In the genomic region with DNA sequence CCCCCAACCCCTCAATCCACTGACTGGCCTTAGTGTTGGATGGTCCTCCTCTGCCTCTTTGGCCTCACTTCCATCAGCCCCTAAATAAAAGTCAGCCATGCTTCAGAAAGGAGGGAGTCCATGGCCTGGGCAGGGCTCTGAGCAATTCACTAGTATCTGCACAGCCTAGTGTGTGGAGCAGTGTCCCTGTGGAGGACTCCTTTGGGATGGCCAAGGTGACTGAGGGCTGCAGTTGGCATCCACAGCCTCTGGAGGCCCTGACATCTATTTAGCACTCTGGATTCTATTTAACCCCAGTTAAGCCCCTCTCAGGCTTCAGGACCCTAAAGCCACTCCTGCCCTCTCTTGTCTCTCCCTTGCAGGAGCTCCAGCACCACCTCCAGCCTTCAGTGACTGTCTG, we compare ENCODE assay signal across 15 cellular contexts. TPM values are rescaled to one million over a fixed set of nuclear protein-coding genes. Genes with fewer than 3 reads are reported as not detected.
DNase-seq lines count a peak whose midpoint lies in the region; ATAC-seq, FAIRE-seq and TF ChIP-seq lines count a peak whose summit lies in the region.
"Had no signal": no experiment of that assay in that cellular context is flagged by ENCODE, and none has a peak within 500 bp of the region (broad histone marks: within the 10 kb centered on the region; RNA-seq: fewer than 3 reads in every experiment).

No MANE protein-coding gene starts in this region.

- H3K27me3 ChIP-seq in sigmoid colon (peaks cover 0 to 40% (median 6%) of the 10 kb centered on the region in 3 donors), pancreas (no peaks in the 10 kb centered on the region), psoas muscle (ENCODE audit: insufficient read depth in 3 of 3, low read length in 2 of 3) (peaks cover 0 to 35% (median 10%) of the 10 kb centered on the region in 3 donors)
- H3K27me3 ChIP-seq: BLaER1 had no signal

- no peak for TF ChIP-seq POLR2A in sigmoid colon (IDR thresholded peaks at IDR 0.05)

- no peak overlapping the region for H3K4me3 ChIP-seq in sigmoid colon
- no peak overlapping the region for H3K4me3 ChIP-seq in pancreas
- no peak overlapping the region for H3K4me3 ChIP-seq in psoas muscle
- H3K4me3 ChIP-seq: BLaER1 had no signal

- no peak for DNase-seq in activated CD4-positive, alpha-beta T cell treated with anti-CD3 and anti-CD28 coated beads for 36 hours
- DNase-seq in activated CD4-positive, alpha-beta T cell treated with anti-CD3 and anti-CD28 coated beads for 48 hours: no peak
- peak; percentile 7 for DNase-seq in 8988T
- DNase-seq in central memory CD8-positive, alpha-beta T cell (ENCODE audit: low spot score in 2 of 2): no peak
- DNase-seq in sigmoid colon: peak; percentile 25
- no peak for DNase-seq in pancreas
- no peak for DNase-seq in NCI-H2196 (lab: John Stamatoyannopoulos, UW; ENCODE audit: unreplicated experiment)
- no peak for DNase-seq in psoas muscle
- DNase-seq: AML-193, DMS53, GF-D8, H7 had no signal

- no peak for TF ChIP-seq CTCF in sigmoid colon (IDR thresholded peaks at IDR 0.05)
- TF ChIP-seq CTCF in pancreas (IDR thresholded peaks at IDR 0.05): no peak
- TF ChIP-seq CTCF in psoas muscle (IDR thresholded peaks at IDR 0.05): no peak

- H3K4me3 Mint-ChIP-seq in activated CD4-positive, alpha-beta T cell treated with anti-CD3 and anti-CD28 coated beads for 36 hours: no peak overlapping the region
- H3K4me3 Mint-ChIP-seq in central memory CD8-positive, alpha-beta T cell: no peak overlapping the region

- no peak for ATAC-seq in activated CD4-positive, alpha-beta T cell treated with anti-CD3 and anti-CD28 coated beads for 36 hours
- ATAC-seq in central memory CD8-positive, alpha-beta T cell (replicated peaks; ENCODE audit: extremely low read depth, poor library complexity, severe bottlenecking): no peak
- ATAC-seq in pancreas (no peak), psoas muscle (no peak)

- H3K9me3 Mint-ChIP-seq in activated CD4-positive, alpha-beta T cell treated with anti-CD3 and anti-CD28 coated beads for 36 hours (ENCODE audit: low read depth): no peaks in the 10 kb centered on the region
- no peaks in the 10 kb centered on the region for H3K9me3 Mint-ChIP-seq in central memory CD8-positive, alpha-beta T cell

- intact Hi-C loops in activated CD4-positive, alpha-beta T cell treated with anti-CD3 and anti-CD28 coated beads for 36 hours (cut with DNase I, micrococcal nuclease): loop anchor here in 1 of 2 experiments (5.0 kb wide), 1 partner anchor 92 kb away; no protein-coding TSS in a partner anchor
- intact Hi-C loops in sigmoid colon (cut with DNase I): no loop called here
- intact Hi-C loops in pancreas (cut with DNase I): no loop called here
- intact Hi-C loops in psoas muscle (cut with DNase I): no loop called here

- H3K36me3 Mint-ChIP-seq in activated CD4-positive, alpha-beta T cell treated with anti-CD3 and anti-CD28 coated beads for 36 hours (ENCODE audit: low read depth): peaks cover 29% of the 10 kb centered on the region
- peaks cover 3% of the 10 kb centered on the region for H3K36me3 Mint-ChIP-seq in central memory CD8-positive, alpha-beta T cell (ENCODE audit: insufficient read depth)

- CTCF ChIA-PET in activated CD4-positive, alpha-beta T cell treated with anti-CD3 and anti-CD28 coated beads for 36 hours (lab: Charles Lee): no interaction called here

- H3K27ac ChIP-seq in sigmoid colon (no peak overlapping the region), pancreas (no peak overlapping the region), psoas muscle (no peak overlapping the region)
- H3K27ac ChIP-seq: 22Rv1, BLaER1 had no signal

- TF ChIP-seq EP300 in sigmoid colon (IDR thresholded peaks at IDR 0.05): no peak

- H3K9me3 ChIP-seq in sigmoid colon (no peaks in the 10 kb centered on the region), pancreas (no peaks in the 10 kb centered on the region), psoas muscle (no peaks in the 10 kb centered on the region)
- H3K9me3 ChIP-seq: BLaER1 had no signal

- no peaks in the 10 kb centered on the region for H3K36me3 ChIP-seq in sigmoid colon
- no peaks in the 10 kb centered on the region for H3K36me3 ChIP-seq in pancreas
- H3K36me3 ChIP-seq in psoas muscle (ENCODE audit: insufficient read depth in 1 of 2, low read depth in 1 of 2): no peaks in the 10 kb centered on the region
- H3K36me3 ChIP-seq: BLaER1 had no signal

- POLR2A ChIA-PET in activated CD4-positive, alpha-beta T cell treated with anti-CD3 and anti-CD28 coated beads for 36 hours (lab: Charles Lee): no interaction called here

- FAIRE-seq in pancreas (lab: Jason Lieb, UNC): no peak
- FAIRE-seq: GM19239 had no signal

- peak overlapping the region; percentile 85 for H3K27ac Mint-ChIP-seq in activated CD4-positive, alpha-beta T cell treated with anti-CD3 and anti-CD28 coated beads for 36 hours
- H3K27ac Mint-ChIP-seq in central memory CD8-positive, alpha-beta T cell (ENCODE audit: low read depth): peak overlapping the region; percentile 85

- no peaks in the 10 kb centered on the region for H3K27me3 Mint-ChIP-seq in activated CD4-positive, alpha-beta T cell treated with anti-CD3 and anti-CD28 coated beads for 36 hours
- no peaks in the 10 kb centered on the region for H3K27me3 Mint-ChIP-seq in central memory CD8-positive, alpha-beta T cell

- peaks cover 34% of the 10 kb centered on the region for H3K4me1 Mint-ChIP-seq in activated CD4-positive, alpha-beta T cell treated with anti-CD3 and anti-CD28 coated beads for 36 hours
- peaks cover 23% of the 10 kb centered on the region for H3K4me1 Mint-ChIP-seq in central memory CD8-positive, alpha-beta T cell

- H3K4me1 ChIP-seq in sigmoid colon: no peaks in the 10 kb centered on the region
- peaks cover 0 to 5% (median 0%) of the 10 kb centered on the region in 3 donors for H3K4me1 ChIP-seq in pancreas
- no peaks in the 10 kb centered on the region for H3K4me1 ChIP-seq in psoas muscle

RNA-seq across cellular contexts. Expression of a gene that starts 3.6 kb away (rescaled TPM):
- total RNA-seq in activated CD4-positive, alpha-beta T cell treated with anti-CD3 and anti-CD28 coated beads for 36 hours: not detected
- total RNA-seq in sigmoid colon (not detected), pancreas (under 1 TPM in 1 of 6 donors, not detected in 5; 0.17 TPM), psoas muscle (not detected)
- polyA plus RNA-seq in sigmoid colon (not detected), pancreas (not detected), psoas muscle (not detected)
- total RNA-seq: H7 had no signal

RNA-seq across cellular contexts. Expression of a gene that starts 10.3 kb away (rescaled TPM):
- 1 to 10 TPM; 2.1 to 2.4 TPM for total RNA-seq in activated CD4-positive, alpha-beta T cell treated with anti-CD3 and anti-CD28 coated beads for 36 hours
- total RNA-seq in sigmoid colon: not detected
- polyA plus RNA-seq in sigmoid colon: under 1 TPM; 0.20 to 0.69 (median 0.60) TPM
- 1 to 10 TPM in 1 of 6 donors, under 1 TPM in 5; 0.35 to 1.2 (median 0.59) TPM for total RNA-seq in pancreas
- under 1 TPM; 0.40 to 0.68 TPM for polyA plus RNA-seq in pancreas
- under 1 TPM in 1 of 4 donors, not detected in 3; 0.47 TPM for total RNA-seq in psoas muscle
- polyA plus RNA-seq in psoas muscle: not detected

RNA-seq across cellular contexts. Expression of a gene that starts 18.3 kb away (rescaled TPM):
- 1 to 10 TPM; 3.8 to 3.9 TPM for total RNA-seq in activated CD4-positive, alpha-beta T cell treated with anti-CD3 and anti-CD28 coated beads for 36 hours
- under 1 TPM in 3 of 4 donors, not detected in 1; 0.27 to 0.71 (median 0.49) TPM for total RNA-seq in sigmoid colon
- polyA plus RNA-seq in sigmoid colon: 10 to 100 TPM in 2 of 3 donors, 1 to 10 TPM in 1; 7.1 to 18.0 (median 10.4) TPM
- total RNA-seq in pancreas: 10 to 100 TPM; 11.9 to 28.8 (median 23.1) TPM
- 10 to 100 TPM; 17.1 to 36.7 TPM for polyA plus RNA-seq in pancreas
- 100 to 1,000 TPM in 1 of 4 donors, 10 to 100 TPM in 3; 35.0 to 109 (median 67.7) TPM for total RNA-seq in psoas muscle
- 10 to 100 TPM in 2 of 3 donors, 1 to 10 TPM in 1; 3.5 to 89.2 (median 62.9) TPM for polyA plus RNA-seq in psoas muscle

RNA-seq across cellular contexts. Expression of a gene that starts 44.7 kb away (rescaled TPM):
- under 1 TPM; 0.09 to 0.18 TPM for total RNA-seq in activated CD4-positive, alpha-beta T cell treated with anti-CD3 and anti-CD28 coated beads for 36 hours
- total RNA-seq in sigmoid colon (under 1 TPM in 1 of 4 donors, not detected in 3; 0.16 TPM), pancreas (under 1 TPM; 0.15 to 0.52 (median 0.26) TPM), psoas muscle (10 to 100 TPM in 1 of 4 donors, 1 to 10 TPM in 3; 3.6 to 18.2 (median 6.9) TPM)
- polyA plus RNA-seq in sigmoid colon (under 1 TPM in 1 of 3 donors, not detected in 2; 0.13 TPM), pancreas (under 1 TPM; 0.27 to 0.89 TPM), psoas muscle (1 to 10 TPM in 2 of 3 donors, under 1 TPM in 1; 0.36 to 4.6 (median 3.6) TPM)

RNA-seq across cellular contexts. Expression of a gene that starts 59.4 kb away (rescaled TPM):
- 10 to 100 TPM; 23.9 to 26.0 TPM for total RNA-seq in activated CD4-positive, alpha-beta T cell treated with anti-CD3 and anti-CD28 coated beads for 36 hours
- total RNA-seq in sigmoid colon (10 to 100 TPM; 16.1 to 21.9 (median 17.3) TPM), pancreas (10 to 100 TPM in 1 of 6 donors, 1 to 10 TPM in 5; 6.1 to 11.3 (median 8.0) TPM), psoas muscle (10 to 100 TPM; 10.1 to 20.4 (median 13.7) TPM)
- polyA plus RNA-seq in sigmoid colon (10 to 100 TPM in 1 of 3 donors, 1 to 10 TPM in 2; 4.9 to 13.5 (median 5.4) TPM), pancreas (10 to 100 TPM; 17.8 to 27.8 TPM), psoas muscle (10 to 100 TPM; 12.3 to 20.2 (median 16.0) TPM)

Comparison
In these comparisons a context has a peak if more than half of its experiments do, and no peak if none do; other contexts are left out.
1. DNase-seq: peak in 8988T (single experiment) and sigmoid colon (single experiment); none in activated CD4-positive, alpha-beta T cell treated with anti-CD3 and anti-CD28 coated beads for 36 hours (single experiment), activated CD4-positive, alpha-beta T cell treated with anti-CD3 and anti-CD28 coated beads for 48 hours (single experiment), central memory CD8-positive, alpha-beta T cell (0 of 2), pancreas (0 of 6), NCI-H2196 (single experiment) and psoas muscle (0 of 2).